ENCODE assay signal across 7 cellular contexts in the genomic region with DNA sequence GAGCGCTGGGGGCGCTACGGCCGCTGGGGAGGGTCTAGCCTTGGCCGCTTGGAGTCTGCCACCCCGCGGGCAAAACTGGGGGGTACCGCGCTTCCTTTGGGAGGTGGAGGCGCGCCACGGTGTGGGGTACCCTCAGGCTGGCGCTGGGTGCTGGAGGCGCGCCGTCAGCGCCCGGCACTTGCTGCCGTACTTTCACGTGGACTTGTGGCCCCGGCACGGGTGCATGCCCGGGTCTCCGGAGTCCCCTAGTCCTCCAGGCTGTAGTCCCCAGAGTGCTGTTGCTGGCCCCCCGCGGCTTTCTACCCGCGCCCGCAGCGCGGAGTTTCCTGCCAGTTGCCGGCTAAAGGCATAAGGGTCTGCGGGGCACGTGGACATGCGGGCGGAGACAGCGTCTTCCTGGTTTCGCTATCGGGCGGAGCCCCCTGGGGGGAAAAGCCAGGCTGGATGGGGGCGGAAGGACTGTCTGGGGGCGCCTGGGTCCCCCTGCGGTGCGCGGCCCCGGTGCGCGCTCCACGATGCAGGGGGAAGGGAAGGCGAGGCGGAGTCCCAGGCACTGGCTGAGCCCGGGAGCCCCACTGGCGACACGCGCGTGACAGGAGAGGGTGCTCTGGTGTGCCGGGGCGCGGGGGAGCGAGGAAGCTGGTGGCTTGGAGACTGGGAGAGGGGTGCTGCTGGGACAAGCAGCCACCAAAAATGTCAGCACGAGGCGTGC. TPM values are rescaled to one million over a fixed set of nuclear protein-coding genes. Genes with fewer than 3 reads are reported as not detected.
DNase-seq lines count a peak whose midpoint lies in the region; ATAC-seq, FAIRE-seq and TF ChIP-seq lines count a peak whose summit lies in the region.

No MANE protein-coding gene starts in this region.

- H3K27ac Mint-ChIP-seq in activated CD4-positive, alpha-beta memory T cell treated with anti-CD3 and anti-CD28 coated beads, Interleukin-2, amount 10 ng/mL, durations not matched to agents 7 days and 5 days, result no peak overlapping the region
- peak overlapping the region in 1 of 2 donors; percentile 72 for H3K27ac Mint-ChIP-seq in effector memory CD8-positive, alpha-beta T cell
- H3K27ac Mint-ChIP-seq in mesothelial cell of epicardium, result no peak overlapping the region

- no peaks in the 10 kb centered on the region for H3K9me3 Mint-ChIP-seq in activated CD4-positive, alpha-beta memory T cell treated with anti-CD3 and anti-CD28 coated beads, Interleukin-2, amount 10 ng/mL, durations not matched to agents 7 days and 5 days
- no peaks in the 10 kb centered on the region for H3K9me3 Mint-ChIP-seq in effector memory CD8-positive, alpha-beta T cell
- H3K9me3 Mint-ChIP-seq in mesothelial cell of epicardium, result no peaks in the 10 kb centered on the region

- in situ Hi-C loops in HAP-1 (cut with MboI; ENCODE audit: low sequenced_read_pairs), result no loop called here

- peaks cover 10% of the 10 kb centered on the region for H3K27me3 Mint-ChIP-seq in activated CD4-positive, alpha-beta memory T cell treated with anti-CD3 and anti-CD28 coated beads, Interleukin-2, amount 10 ng/mL, durations not matched to agents 7 days and 5 days
- H3K27me3 Mint-ChIP-seq in effector memory CD8-positive, alpha-beta T cell, result no peaks in the 10 kb centered on the region
- H3K27me3 Mint-ChIP-seq in mesothelial cell of epicardium (ENCODE audit: low read depth), result peaks cover 58% of the 10 kb centered on the region

- TF ChIP-seq CTCF in MM.1S (IDR thresholded peaks at IDR 0.05; ENCODE audit: low read length) (peak; percentile 16; the same call in 1 of the 2 replicates), mesothelial cell of epicardium (IDR thresholded peaks at IDR 0.05; ENCODE audit: unreplicated experiment) (no peak)

- H3K4me1 ChIP-seq in HAP-1 (peaks cover 7% of the 10 kb centered on the region), MM.1S (ENCODE audit: low read length) (peaks cover 2% of the 10 kb centered on the region; the same call in 1 of the 2 replicates)

- H3K4me2 ChIP-seq in MM.1S (ENCODE audit: low read depth, low read length), result peak overlapping the region; percentile 44

- H4K20me1 ChIP-seq in MM.1S (ENCODE audit: insufficient read depth, low read length), result peaks cover 12% of the 10 kb centered on the region; the same call in 1 of the 2 replicates

- POLR2A ChIA-PET in activated CD4-positive, alpha-beta memory T cell treated with anti-CD3 and anti-CD28 coated beads, Interleukin-2, amount 10 ng/mL, durations not matched to agents 7 days and 5 days (lab: Charles Lee), result interaction anchor here (0.7 to 2.2 kb wide), 6 partner anchors 9 to 385 kb away, joined by 3 to 12 read pairs (median 4); a partner anchor contains a TSS

- no peaks in the 10 kb centered on the region for H3K27me3 ChIP-seq in HAP-1 (ENCODE audit: low read depth)
- H3K27me3 ChIP-seq in MM.1S (replicated peaks; ENCODE audit: insufficient read depth, low read length), result no peaks in the 10 kb centered on the region

- peaks cover 4% of the 10 kb centered on the region for H3K4me1 Mint-ChIP-seq in activated CD4-positive, alpha-beta memory T cell treated with anti-CD3 and anti-CD28 coated beads, Interleukin-2, amount 10 ng/mL, durations not matched to agents 7 days and 5 days
- no peaks in the 10 kb centered on the region for H3K4me1 Mint-ChIP-seq in effector memory CD8-positive, alpha-beta T cell (ENCODE audit: low read depth in 2 of 2)
- peaks cover 4% of the 10 kb centered on the region for H3K4me1 Mint-ChIP-seq in mesothelial cell of epicardium

- H3K9ac ChIP-seq in MM.1S (ENCODE audit: low read length), result peak overlapping the region; percentile 68

- peaks cover 54% of the 10 kb centered on the region for H3K79me2 ChIP-seq in MM.1S (ENCODE audit: low read length)

- peak; percentile 40 for ATAC-seq in effector memory CD8-positive, alpha-beta T cell (replicated peaks)

- H3K9me2 ChIP-seq in MM.1S (replicated peaks; ENCODE audit: insufficient read depth, low read length), result no peaks in the 10 kb centered on the region

- DNase-seq in GM12892 (ENCODE audit: insufficient read length) (peak; percentile 61), HAP-1 (ENCODE audit: low spot score in 2 of 2) (peak; percentile 51 to 81), MM.1S (peak; percentile 52), mesothelial cell of epicardium (ENCODE audit: low spot score in 2 of 2, unreplicated experiment in 2 of 2) (peak; percentile 21 to 57)
- DNase-seq in activated CD4-positive, alpha-beta memory T cell treated with anti-CD3 and anti-CD28 coated beads, Interleukin-2, amount 10 ng/mL, durations not matched to agents 7 days and 5 days, result peak; percentile 47
- DNase-seq in effector memory CD8-positive, alpha-beta T cell, result peak; percentile 26 to 39 (median 31)
- peak; percentile 5 to 15 for DNase-seq in stimulated activated CD8-positive, alpha-beta memory T cell treated with anti-CD3 and anti-CD28 coated beads, Interleukin-4, amount 100 ng/mL, for 1 hour (ENCODE audit: low read depth in 2 of 2, low spot score in 1 of 2)

- peaks cover 5% of the 10 kb centered on the region; the same call in 1 of the 2 replicates for H3F3A ChIP-seq in MM.1S (ENCODE audit: insufficient read depth, low read length)

- no peak; the same call in 1 of the 2 replicates for TF ChIP-seq POLR2A in GM12892 (IDR thresholded peaks at IDR 0.05; ENCODE audit: low read depth, low read length)

- no peak for FAIRE-seq in GM12892 (lab: Jason Lieb, UNC)

- peak overlapping the region; percentile 91 for H3K4me3 ChIP-seq in HAP-1
- H3K4me3 ChIP-seq in MM.1S (ENCODE audit: low read length), result peak overlapping the region; percentile 80

- CTCF ChIA-PET in activated CD4-positive, alpha-beta memory T cell treated with anti-CD3 and anti-CD28 coated beads, Interleukin-2, amount 10 ng/mL, durations not matched to agents 7 days and 5 days (lab: Charles Lee), result interaction anchor here (1.3 to 2.1 kb wide), 5 partner anchors 9 to 231 kb away, joined by 4 to 9 read pairs (median 5); no protein-coding TSS in a partner anchor

- peak overlapping the region; percentile 75 for H2AFZ ChIP-seq in MM.1S (ENCODE audit: low read length)

- H3K36me3 ChIP-seq in HAP-1 (replicated peaks), result peaks cover 5% of the 10 kb centered on the region; the same call in 1 of the 2 replicates
- no peaks in the 10 kb centered on the region for H3K36me3 ChIP-seq in MM.1S (replicated peaks; ENCODE audit: insufficient read depth, low read length)

- H3K36me3 Mint-ChIP-seq in activated CD4-positive, alpha-beta memory T cell treated with anti-CD3 and anti-CD28 coated beads, Interleukin-2, amount 10 ng/mL, durations not matched to agents 7 days and 5 days (ENCODE audit: low read depth), result no peaks in the 10 kb centered on the region
- H3K36me3 Mint-ChIP-seq in effector memory CD8-positive, alpha-beta T cell (ENCODE audit: insufficient read depth), result peaks cover 8% of the 10 kb centered on the region
- no peaks in the 10 kb centered on the region for H3K36me3 Mint-ChIP-seq in mesothelial cell of epicardium

- peak overlapping the region; percentile 71 for H3K27ac ChIP-seq in MM.1S (ENCODE audit: low read length)

- H3K9me3 ChIP-seq in HAP-1, result no peaks in the 10 kb centered on the region
- no peaks in the 10 kb centered on the region for H3K9me3 ChIP-seq in MM.1S (replicated peaks; ENCODE audit: insufficient read depth, low read length)

- peak overlapping the region; percentile 82 for H3K4me3 Mint-ChIP-seq in activated CD4-positive, alpha-beta memory T cell treated with anti-CD3 and anti-CD28 coated beads, Interleukin-2, amount 10 ng/mL, durations not matched to agents 7 days and 5 days
- H3K4me3 Mint-ChIP-seq in effector memory CD8-positive, alpha-beta T cell, result peak overlapping the region; percentile 91 to 92
- H3K4me3 Mint-ChIP-seq in mesothelial cell of epicardium, result peak overlapping the region; percentile 73

RNA-seq across cellular contexts. Expression of a gene that starts 0.7 kb away (rescaled TPM):
- polyA plus RNA-seq in GM12892 (2012; ENCODE audit: missing spikeins), result 4.7 TPM
- 1 to 10 TPM; 2.7 to 2.8 TPM for total RNA-seq in activated CD4-positive, alpha-beta memory T cell treated with anti-CD3 and anti-CD28 coated beads, Interleukin-2, amount 10 ng/mL, durations not matched to agents 7 days and 5 days
- 0.99 to 1.3 TPM (median 1.00 TPM) in 3 replicates for total RNA-seq in mesothelial cell of epicardium

Comparison
In these comparisons a context has a peak if more than half of its experiments do, and no peak if none do; other contexts are left out.
1. Peak in every context shown above with its lines: DNase-seq, ATAC-seq, H3K4me3 ChIP-seq and H3K27ac ChIP-seq.
2. DNase-seq: peak in every context shown above with its lines; median percentile 66 in HAP-1; 61 in GM12892; 52 in MM.1S; 47 in activated CD4-positive, alpha-beta memory T cell treated with anti-CD3 and anti-CD28 coated beads, Interleukin-2, amount 10 ng/mL, durations not matched to agents 7 days and 5 days; 39 in mesothelial cell of epicardium; 31 in effector memory CD8-positive, alpha-beta T cell; 10 in stimulated activated CD8-positive, alpha-beta memory T cell treated with anti-CD3 and anti-CD28 coated beads, Interleukin-4, amount 100 ng/mL, for 1 hour.